ENCODE assay signal across 14 cellular contexts in genomic region chr3:197422506-197422905, GRCh38.
"Had no signal": no experiment of that assay in that cellular context is flagged by ENCODE, and none has a peak within 500 bp of the region (broad histone marks: within the 10 kb centered on the region; RNA-seq: fewer than 3 reads in every experiment).

No MANE protein-coding gene starts in this region.

- H3K36me3 ChIP-seq: vagina had no signal

- H3K27ac ChIP-seq: dorsolateral prefrontal cortex, parathyroid adenoma, vagina had no signal

- H3K27me3 ChIP-seq: dorsolateral prefrontal cortex, vagina had no signal

- H3K9ac ChIP-seq: parathyroid adenoma had no signal

- ATAC-seq: stimulated activated memory B cell treated with anti-CD40 and anti-IgM and Interleukin-4, amounts not matched to agents 10 μg/mL and 1 μg/mL and 100 μg/mL, for 72 hours had no signal

- H3K36me3 Mint-ChIP-seq: naive B cell; stimulated activated memory B cell treated with anti-CD40 and anti-IgM and Interleukin-4, amounts not matched to agents 10 μg/mL and 1 μg/mL and 100 μg/mL, for 72 hours had no signal

- H3K9me3 ChIP-seq: vagina had no signal

- H3K79me2 ChIP-seq: parathyroid adenoma had no signal

- H2AFZ ChIP-seq: parathyroid adenoma had no signal

- H3K4me1 ChIP-seq: parathyroid adenoma, vagina had no signal

- H3K4me1 Mint-ChIP-seq: naive B cell; stimulated activated memory B cell treated with anti-CD40 and anti-IgM and Interleukin-4, amounts not matched to agents 10 μg/mL and 1 μg/mL and 100 μg/mL, for 72 hours had no signal

- H3K4me3 ChIP-seq: dorsolateral prefrontal cortex, lung, vagina had no signal

- FAIRE-seq: bronchial epithelial cell had no signal

- H3K4me3 Mint-ChIP-seq: endodermal cell; naive B cell; stimulated activated memory B cell treated with anti-CD40 and anti-IgM and Interleukin-4, amounts not matched to agents 10 μg/mL and 1 μg/mL and 100 μg/mL, for 72 hours had no signal

- H3K27ac Mint-ChIP-seq: endodermal cell; naive B cell; stimulated activated memory B cell treated with anti-CD40 and anti-IgM and Interleukin-4, amounts not matched to agents 10 μg/mL and 1 μg/mL and 100 μg/mL, for 72 hours had no signal

- H3K9me3 Mint-ChIP-seq: endodermal cell; naive B cell; stimulated activated memory B cell treated with anti-CD40 and anti-IgM and Interleukin-4, amounts not matched to agents 10 μg/mL and 1 μg/mL and 100 μg/mL, for 72 hours had no signal

- DNase-seq: activated CD4-positive, alpha-beta T cell treated with anti-CD3 and anti-CD28 coated beads, Interleukin-2, amount 50 U/mL, for 1 hour; activated naive CD4-positive, alpha-beta T cell; activated T-cell treated with anti-CD3 and anti-CD28 coated beads for 4 hours; anterior cingulate cortex; dorsolateral prefrontal cortex; erythroblast; naive B cell; stimulated activated CD4-positive, alpha-beta T cell treated with anti-CD3 and anti-CD28 coated beads, Interleukin-2, amount 100 ng/mL, for 48 hours had no signal
